Comparison of ENCODE assay signal across 14 cellular contexts in the genomic region with DNA sequence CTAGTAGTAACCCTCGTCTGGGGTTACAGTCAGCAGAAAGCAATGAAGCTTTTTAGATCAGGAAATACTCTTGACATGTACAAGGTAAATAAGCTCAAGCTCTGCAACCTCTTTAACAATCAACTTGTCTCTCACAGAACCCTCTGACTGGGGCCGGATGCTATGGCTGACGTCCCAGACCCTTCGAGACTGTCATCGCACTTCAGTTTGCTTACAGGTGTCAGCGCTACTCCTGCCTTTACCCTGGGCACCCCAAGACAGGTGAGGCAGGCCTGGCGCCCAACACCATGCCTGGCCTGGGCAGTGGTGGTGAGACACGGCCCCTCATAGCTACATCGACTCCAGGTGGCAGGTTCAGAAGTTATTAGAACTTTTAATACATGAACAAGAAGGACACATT.
"Had no signal": no experiment of that assay in that cellular context is flagged by ENCODE, and none has a peak within 500 bp of the region (broad histone marks: within the 10 kb centered on the region; RNA-seq: fewer than 3 reads in every experiment).

No MANE protein-coding gene starts in this region.

- H3K9me3 Mint-ChIP-seq: activated T-helper 1 cell treated with anti-CD3 and anti-CD28 coated beads, Interleukin-12 subunit alpha, Interleukin-12 subunit beta, Interleukin-2, Interleukin-4 antibody, amounts not matched to agents 30 ng/mL and 10 ng/mL and 1 ng/mL, durations not matched to agents 14 hours and 24 hours and 36 hours; immature natural killer cell; T-helper 2 cell treated with Interferon-gamma antibody and Interleukin-4, amounts not matched to agents 5 μg/mL and 100 μg/mL, for 36 hours; WTC11 had no signal

- H3K4me3 ChIP-seq: esophagus muscularis mucosa, gastroesophageal sphincter, heart right ventricle, spleen had no signal

- DNase-seq: activated CD4-positive, alpha-beta T cell treated with anti-CD3 and anti-CD28 coated beads for 36 hours; activated CD4-positive, alpha-beta T cell treated with anti-CD3 and anti-CD28 coated beads, Interleukin-2, amount 50 U/mL, for 48 hours; activated T-cell treated with anti-CD3 and anti-CD28 coated beads for 4 hours; effector CD8-positive, alpha-beta T cell; heart right ventricle; immature natural killer cell; spleen; stimulated activated naive B cell treated with anti-CD40 and anti-IgM and Interleukin-4, amounts not matched to agents 10 μg/mL and 1 μg/mL and 100 μg/mL, for 72 hours had no signal

- H3K27me3 Mint-ChIP-seq: activated CD4-positive, alpha-beta T cell treated with anti-CD3 and anti-CD28 coated beads for 36 hours; activated naive CD8-positive, alpha-beta T cell; stimulated activated naive B cell treated with anti-CD40 and anti-IgM and Interleukin-4, amounts not matched to agents 10 μg/mL and 1 μg/mL and 100 μg/mL, for 72 hours had no signal

- ATAC-seq: activated CD4-positive, alpha-beta T cell treated with anti-CD3 and anti-CD28 coated beads for 36 hours; gastroesophageal sphincter; stimulated activated naive B cell treated with anti-CD40 and anti-IgM and Interleukin-4, amounts not matched to agents 10 μg/mL and 1 μg/mL and 100 μg/mL, for 72 hours; WTC11 had no signal

- H3K9me3 ChIP-seq: esophagus muscularis mucosa, gastroesophageal sphincter, heart right ventricle, spleen had no signal

- H3K4me1 Mint-ChIP-seq: immature natural killer cell, WTC11 had no signal

- H3K27me3 ChIP-seq: esophagus muscularis mucosa, gastroesophageal sphincter, heart right ventricle, spleen had no signal

- H3K27ac ChIP-seq: gastroesophageal sphincter had no signal

- H3K4me3 Mint-ChIP-seq: activated CD4-positive, alpha-beta T cell treated with anti-CD3 and anti-CD28 coated beads for 36 hours; activated naive CD8-positive, alpha-beta T cell; activated T-helper 1 cell treated with anti-CD3 and anti-CD28 coated beads, Interleukin-12 subunit alpha, Interleukin-12 subunit beta, Interleukin-2, Interleukin-4 antibody, amounts not matched to agents 30 ng/mL and 10 ng/mL and 1 ng/mL, durations not matched to agents 14 hours and 24 hours and 36 hours; immature natural killer cell; stimulated activated naive B cell treated with anti-CD40 and anti-IgM and Interleukin-4, amounts not matched to agents 10 μg/mL and 1 μg/mL and 100 μg/mL, for 72 hours; T-helper 2 cell treated with Interferon-gamma antibody and Interleukin-4, amounts not matched to agents 5 μg/mL and 100 μg/mL, for 36 hours; WTC11 had no signal

- H3K27ac Mint-ChIP-seq: activated CD4-positive, alpha-beta T cell treated with anti-CD3 and anti-CD28 coated beads for 36 hours; activated naive CD8-positive, alpha-beta T cell; activated T-helper 1 cell treated with anti-CD3 and anti-CD28 coated beads, Interleukin-12 subunit alpha, Interleukin-12 subunit beta, Interleukin-2, Interleukin-4 antibody, amounts not matched to agents 30 ng/mL and 10 ng/mL and 1 ng/mL, durations not matched to agents 14 hours and 24 hours and 36 hours; immature natural killer cell; stimulated activated naive B cell treated with anti-CD40 and anti-IgM and Interleukin-4, amounts not matched to agents 10 μg/mL and 1 μg/mL and 100 μg/mL, for 72 hours; T-helper 2 cell treated with Interferon-gamma antibody and Interleukin-4, amounts not matched to agents 5 μg/mL and 100 μg/mL, for 36 hours had no signal
